In the genomic region with DNA sequence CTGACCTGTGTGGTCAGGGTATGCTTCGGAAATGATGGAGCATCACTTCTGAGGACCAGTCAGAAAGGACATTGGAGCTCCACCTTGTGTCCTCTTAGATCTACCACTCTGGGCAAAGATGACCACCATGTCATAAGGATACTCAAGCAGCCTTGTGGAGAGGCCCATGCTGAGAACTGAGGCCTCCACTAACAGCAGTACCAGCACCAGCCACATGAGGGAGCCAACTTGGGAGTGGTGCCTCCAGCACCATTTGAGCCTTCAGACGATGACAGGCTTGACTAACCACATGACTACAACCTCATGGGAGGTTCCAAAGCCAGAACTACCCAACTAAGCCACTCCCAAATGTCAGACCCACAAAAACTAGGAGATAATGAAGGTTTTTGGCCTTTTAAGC, we compare ENCODE assay signal across 8 cellular contexts.
DNase-seq lines count a peak whose midpoint lies in the region; ATAC-seq and TF ChIP-seq lines count a peak whose summit lies in the region.

No MANE protein-coding gene starts in this region.

- no peak for ATAC-seq in HG03139 (IDR thresholded peaks at IDR 0.05; ENCODE audit: unreplicated experiment)

- H3K4me3 ChIP-seq in epithelial cell of proximal tubule (ENCODE audit: low read depth, low read length), result no peak overlapping the region

- TF ChIP-seq CTCF in epithelial cell of proximal tubule (conservative IDR thresholded peaks at IDR 0.05; ENCODE audit: low read depth, low read length), result peak; percentile 56

- DNase-seq in NCI-H524 (lab: John Stamatoyannopoulos, UW) (peak; percentile 21 to 55), NCI-H524 treated with DMSO at 0.1 percent for 48 hours (lab: John Stamatoyannopoulos, UW) (no peak), HuH-7.5 (ENCODE audit: low spot score) (peak; percentile 70), SW480 (ENCODE audit: low spot score) (peak; percentile 69), epithelial cell of proximal tubule (ENCODE audit: low read depth) (no peak), ureter (ENCODE audit: low spot score) (no peak)
- peak; percentile 38 for DNase-seq in stimulated activated CD4-positive, alpha-beta T cell treated with anti-CD3 and anti-CD28 coated beads, Interleukin-4, amount 100 ng/mL, for 1 hour

Comparison
In these comparisons a context has a peak if more than half of its experiments do, and no peak if none do; other contexts are left out.
1. DNase-seq: peak in NCI-H524 (2 of 2), HuH-7.5 (single experiment), SW480 (single experiment) and stimulated activated CD4-positive, alpha-beta T cell treated with anti-CD3 and anti-CD28 coated beads, Interleukin-4, amount 100 ng/mL, for 1 hour (single experiment); none in NCI-H524 treated with DMSO at 0.1 percent for 48 hours (single experiment), epithelial cell of proximal tubule (single experiment) and ureter (single experiment).